30 cellular contexts compared by ENCODE assay signal in genomic region chr10:119811122-119811521, GRCh38.
"Had no signal": no experiment of that assay in that cellular context is flagged by ENCODE, and none has a peak within 500 bp of the region (broad histone marks: within the 10 kb centered on the region; RNA-seq: fewer than 3 reads in every experiment).

No MANE protein-coding gene starts in this region.

- H3K27ac ChIP-seq: adrenal gland, body of pancreas, colonic mucosa, epithelial cell of prostate, esophagus squamous epithelium, gastroesophageal sphincter had no signal

- H3K9me3 Mint-ChIP-seq: activated CD4-positive, alpha-beta memory T cell treated with anti-CD3 and anti-CD28 coated beads for 36 hours; activated CD4-positive, alpha-beta T cell treated with anti-CD3 and anti-CD28 coated beads, Interleukin-2, amount 10 ng/mL, durations not matched to agents 24 days and 14 days; activated naive CD4-positive, alpha-beta T cell treated with anti-CD3 and anti-CD28 coated beads for 36 hours; activated naive CD4-positive, alpha-beta T cell treated with anti-CD3 and anti-CD28 coated beads, Interleukin-2, amount 50 U/mL, for 24 hours; activated naive CD8-positive, alpha-beta T cell treated with anti-CD3 and anti-CD28 coated beads for 36 hours; activated naive CD8-positive, alpha-beta T cell treated with anti-CD3 and anti-CD28 coated beads, Interleukin-2, amount 50 U/mL, for 24 hours; activated T-helper 1 cell treated with anti-CD3 and anti-CD28 coated beads, Interleukin-12 subunit alpha, Interleukin-12 subunit beta, Interleukin-2, Interleukin-4 antibody, amounts not matched to agents 30 ng/mL and 10 ng/mL and 1 ng/mL, durations not matched to agents 14 hours and 24 hours and 36 hours; activated T-helper 2 cell treated with anti-CD3 and anti-CD28 coated beads, Interferon-gamma antibody, Interleukin-2, Interleukin-4, amounts not matched to agents 10 μg/mL and 5 μg/mL and 100 μg/mL, durations not matched to agents 14 hours and 24 hours and 36 hours had no signal

- H3K27me3 ChIP-seq: adrenal gland, body of pancreas, colonic mucosa, esophagus squamous epithelium, gastroesophageal sphincter had no signal

- H3K4me3 Mint-ChIP-seq: activated CD4-positive, alpha-beta memory T cell treated with anti-CD3 and anti-CD28 coated beads for 36 hours; activated CD4-positive, alpha-beta T cell treated with anti-CD3 and anti-CD28 coated beads for 36 hours; activated CD4-positive, alpha-beta T cell treated with anti-CD3 and anti-CD28 coated beads, Interleukin-2, amount 10 ng/mL, durations not matched to agents 24 days and 14 days; activated CD8-positive, alpha-beta memory T cell treated with anti-CD3 and anti-CD28 coated beads, Interleukin-2, amount 10 ng/mL, durations not matched to agents 7 days and 5 days; activated CD8-positive, alpha-beta T cell treated with anti-CD3 and anti-CD28 coated beads, Interleukin-2, amount 10 ng/mL, durations not matched to agents 7 days and 5 days; activated naive CD4-positive, alpha-beta T cell treated with anti-CD3 and anti-CD28 coated beads for 36 hours; activated naive CD4-positive, alpha-beta T cell treated with anti-CD3 and anti-CD28 coated beads, Interleukin-2, amount 50 U/mL, for 24 hours; activated naive CD8-positive, alpha-beta T cell treated with anti-CD3 and anti-CD28 coated beads for 36 hours; activated naive CD8-positive, alpha-beta T cell treated with anti-CD3 and anti-CD28 coated beads, Interleukin-2, amount 50 U/mL, for 24 hours; activated T-helper 1 cell treated with anti-CD3 and anti-CD28 coated beads, Interleukin-12 subunit alpha, Interleukin-12 subunit beta, Interleukin-2, Interleukin-4 antibody, amounts not matched to agents 30 ng/mL and 10 ng/mL and 1 ng/mL, durations not matched to agents 14 hours and 24 hours and 36 hours; T-helper 17 cell had no signal

- DNase-seq: activated CD4-positive, alpha-beta memory T cell treated with anti-CD3 and anti-CD28 coated beads for 36 hours; activated CD4-positive, alpha-beta T cell treated with anti-CD3 and anti-CD28 coated beads for 36 hours; activated CD4-positive, alpha-beta T cell treated with anti-CD3 and anti-CD28 coated beads, Interleukin-2, amount 10 ng/mL, durations not matched to agents 24 days and 14 days; activated CD4-positive, CD25-positive, alpha-beta regulatory T cell; activated CD4-positive, CD25-positive, alpha-beta regulatory T cell treated with anti-CD3 and anti-CD28 coated beads, Interleukin-2, amount 50 U/mL, for 72 hours; activated CD8-positive, alpha-beta memory T cell treated with anti-CD3 and anti-CD28 coated beads, Interleukin-2, amount 10 ng/mL, durations not matched to agents 7 days and 5 days; activated CD8-positive, alpha-beta memory T cell treated with anti-CD3 and anti-CD28 coated beads, Interleukin-2, amount 50 U/mL, for 4 hours; activated CD8-positive, alpha-beta T cell treated with anti-CD3 and anti-CD28 coated beads, Interleukin-2, amount 10 ng/mL, durations not matched to agents 7 days and 5 days; activated effector memory CD4-positive, alpha-beta T cell treated with anti-CD3 and anti-CD28 coated beads, Interleukin-2, amount 50 U/mL, for 16 hours; activated naive CD4-positive, alpha-beta T cell treated with anti-CD3 and anti-CD28 coated beads for 36 hours; activated naive CD8-positive, alpha-beta T cell treated with anti-CD3 and anti-CD28 coated beads for 36 hours; activated naive CD8-positive, alpha-beta T cell treated with anti-CD3 and anti-CD28 coated beads, Interleukin-2, amount 50 U/mL, for 24 hours; activated T-cell treated with anti-CD3 and anti-CD28 coated beads, Interleukin-2, amount 50 U/mL, for 1 hour; activated T-cell treated with anti-CD3 and anti-CD28 coated beads, Interleukin-2, amount 50 U/mL, for 48 hours; adrenal gland; amygdala; aorta; body of pancreas; caudate nucleus; colonic mucosa; effector CD8-positive, alpha-beta T cell; esophagus squamous epithelium; foreskin melanocyte; T-helper 1 cell; T-helper 17 cell had no signal

- H3K9me3 ChIP-seq: adrenal gland, body of pancreas, colonic mucosa, esophagus squamous epithelium, gastroesophageal sphincter had no signal

- H3K27ac Mint-ChIP-seq: activated CD4-positive, alpha-beta memory T cell treated with anti-CD3 and anti-CD28 coated beads for 36 hours; activated CD4-positive, alpha-beta T cell treated with anti-CD3 and anti-CD28 coated beads for 36 hours; activated CD4-positive, alpha-beta T cell treated with anti-CD3 and anti-CD28 coated beads, Interleukin-2, amount 10 ng/mL, durations not matched to agents 24 days and 14 days; activated CD8-positive, alpha-beta memory T cell treated with anti-CD3 and anti-CD28 coated beads, Interleukin-2, amount 10 ng/mL, durations not matched to agents 7 days and 5 days; activated CD8-positive, alpha-beta T cell treated with anti-CD3 and anti-CD28 coated beads, Interleukin-2, amount 10 ng/mL, durations not matched to agents 7 days and 5 days; activated naive CD4-positive, alpha-beta T cell treated with anti-CD3 and anti-CD28 coated beads for 36 hours; activated naive CD4-positive, alpha-beta T cell treated with anti-CD3 and anti-CD28 coated beads, Interleukin-2, amount 50 U/mL, for 24 hours; activated naive CD8-positive, alpha-beta T cell treated with anti-CD3 and anti-CD28 coated beads for 36 hours; activated naive CD8-positive, alpha-beta T cell treated with anti-CD3 and anti-CD28 coated beads, Interleukin-2, amount 50 U/mL, for 24 hours; activated T-helper 1 cell treated with anti-CD3 and anti-CD28 coated beads, Interleukin-12 subunit alpha, Interleukin-12 subunit beta, Interleukin-2, Interleukin-4 antibody, amounts not matched to agents 30 ng/mL and 10 ng/mL and 1 ng/mL, durations not matched to agents 14 hours and 24 hours and 36 hours; activated T-helper 2 cell treated with anti-CD3 and anti-CD28 coated beads, Interferon-gamma antibody, Interleukin-2, Interleukin-4, amounts not matched to agents 10 μg/mL and 5 μg/mL and 100 μg/mL, durations not matched to agents 14 hours and 24 hours and 36 hours; T-helper 17 cell had no signal

- H3K36me3 ChIP-seq: adrenal gland, colonic mucosa had no signal

- H3K4me3 ChIP-seq: adrenal gland, body of pancreas, colonic mucosa, esophagus squamous epithelium, gastroesophageal sphincter had no signal

- H3K27me3 Mint-ChIP-seq: activated CD4-positive, alpha-beta memory T cell treated with anti-CD3 and anti-CD28 coated beads for 36 hours; activated CD4-positive, alpha-beta T cell treated with anti-CD3 and anti-CD28 coated beads for 36 hours; activated CD4-positive, alpha-beta T cell treated with anti-CD3 and anti-CD28 coated beads, Interleukin-2, amount 10 ng/mL, durations not matched to agents 24 days and 14 days; activated CD8-positive, alpha-beta memory T cell treated with anti-CD3 and anti-CD28 coated beads, Interleukin-2, amount 10 ng/mL, durations not matched to agents 7 days and 5 days; activated naive CD4-positive, alpha-beta T cell treated with anti-CD3 and anti-CD28 coated beads, Interleukin-2, amount 50 U/mL, for 24 hours; activated naive CD8-positive, alpha-beta T cell treated with anti-CD3 and anti-CD28 coated beads for 36 hours; activated naive CD8-positive, alpha-beta T cell treated with anti-CD3 and anti-CD28 coated beads, Interleukin-2, amount 50 U/mL, for 24 hours; T-helper 17 cell had no signal

- H3K4me1 Mint-ChIP-seq: activated naive CD8-positive, alpha-beta T cell treated with anti-CD3 and anti-CD28 coated beads for 36 hours had no signal

- ATAC-seq: activated CD4-positive, alpha-beta T cell treated with anti-CD3 and anti-CD28 coated beads for 36 hours; activated CD8-positive, alpha-beta memory T cell treated with anti-CD3 and anti-CD28 coated beads, Interleukin-2, amount 10 ng/mL, durations not matched to agents 7 days and 5 days; activated CD8-positive, alpha-beta T cell treated with anti-CD3 and anti-CD28 coated beads, Interleukin-2, amount 10 ng/mL, durations not matched to agents 7 days and 5 days; activated naive CD8-positive, alpha-beta T cell treated with anti-CD3 and anti-CD28 coated beads, Interleukin-2, amount 50 U/mL, for 24 hours; body of pancreas; gastroesophageal sphincter; T-helper 17 cell had no signal

- H3K4me1 ChIP-seq: adrenal gland, colonic mucosa, esophagus squamous epithelium, gastroesophageal sphincter had no signal
